1 cellular context compared by ENCODE assay signal in genomic region chr5:171401167-171401947, GRCh38.
TF ChIP-seq lines count a peak whose summit lies in the region.

No MANE protein-coding gene starts in this region.

TF ChIP-seq in endothelial cell of umbilical vein, 7 proteins besides CTCF, POLR2A, EP300 and RAD21:
- TF ChIP-seq MAX (IDR thresholded peaks at IDR 0.05; ENCODE audit: insufficient read depth, insufficient read length) (no peak), JUN (IDR thresholded peaks at IDR 0.05; ENCODE audit: borderline replicate concordance, insufficient read depth, insufficient read length, low read depth) (no peak), GATA2 (IDR thresholded peaks at IDR 0.05; ENCODE audit: insufficient read depth, insufficient read length, low read depth, low read length) (no peak), FOS (IDR thresholded peaks at IDR 0.05; ENCODE audit: borderline replicate concordance, insufficient read depth, low read length) (no peak), MYC (IDR thresholded peaks at IDR 0.05; ENCODE audit: low read depth, low read length) (no peak), POLR2AphosphoS5 (IDR thresholded peaks at IDR 0.05; ENCODE audit: insufficient read depth, low read depth, low read length) (no peak), EZH2 (IDR thresholded peaks at IDR 0.05; ENCODE audit: borderline replicate concordance, low read depth, low read length, severe bottlenecking) (no peak)
